Comparison of ENCODE assay signal across 1 cellular context in genomic region chr9:116313638-116314037, GRCh38.
TF ChIP-seq lines count a peak whose summit lies in the region.

No MANE protein-coding gene starts in this region.

TF ChIP-seq in GM23338, 12 proteins besides CTCF, POLR2A, EP300 and RAD21 (continued from another document):
- TF ChIP-seq REST (IDR thresholded peaks at IDR 0.05; ENCODE audit: unreplicated experiment) (no peak), NANOG (IDR thresholded peaks at IDR 0.05; ENCODE audit: borderline replicate concordance) (no peak), ZNF462 (CRISPR knock-in tag; IDR thresholded peaks at IDR 0.05) (no peak)
